18 cellular contexts compared by ENCODE assay signal in the genomic region with DNA sequence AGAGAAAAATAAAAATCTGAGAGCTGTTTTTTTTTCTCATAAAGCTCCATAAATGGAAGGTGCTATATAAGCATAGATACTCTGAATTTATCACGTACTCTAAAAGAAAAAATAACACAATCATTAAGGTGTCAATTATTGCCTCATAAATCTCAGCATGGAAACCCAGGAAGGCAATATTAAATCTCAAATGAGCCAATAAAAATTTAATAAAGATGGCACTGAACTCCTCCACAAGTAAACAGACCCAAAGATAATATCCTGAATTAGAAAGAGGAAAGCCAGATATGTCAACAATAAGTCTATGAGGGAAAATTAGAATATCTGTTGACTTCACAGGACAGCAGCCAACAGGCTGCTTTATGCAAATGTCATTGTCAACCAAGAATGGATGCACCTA.
DNase-seq lines count a peak whose midpoint lies in the region; ATAC-seq and TF ChIP-seq lines count a peak whose summit lies in the region.
"Had no signal": no experiment of that assay in that cellular context is flagged by ENCODE, and none has a peak within 500 bp of the region (broad histone marks: within the 10 kb centered on the region; RNA-seq: fewer than 3 reads in every experiment).

No MANE protein-coding gene starts in this region.

- H3K36me3 Mint-ChIP-seq in activated T-cell treated with anti-CD3 and anti-CD28 coated beads, Interleukin-2, amount 50 U/mL, for 72 hours (ENCODE audit: insufficient read depth in 2 of 2): peaks cover 25 to 51% of the 10 kb centered on the region in 2 donors
- H3K36me3 Mint-ChIP-seq in activated T-helper 1 cell treated with anti-CD3 and anti-CD28 coated beads, Interleukin-12 subunit alpha, Interleukin-12 subunit beta, Interleukin-2, Interleukin-4 antibody, amounts not matched to agents 30 ng/mL and 10 ng/mL and 1 ng/mL, durations not matched to agents 14 hours and 24 hours and 36 hours (ENCODE audit: low read depth): peaks cover 70% of the 10 kb centered on the region
- H3K36me3 Mint-ChIP-seq in nephron (ENCODE audit: low read depth): peaks cover 55% of the 10 kb centered on the region

- no peaks in the 10 kb centered on the region for H3K9me3 Mint-ChIP-seq in activated T-cell treated with anti-CD3 and anti-CD28 coated beads, Interleukin-2, amount 50 U/mL, for 72 hours
- H3K9me3 Mint-ChIP-seq in activated T-helper 1 cell treated with anti-CD3 and anti-CD28 coated beads, Interleukin-12 subunit alpha, Interleukin-12 subunit beta, Interleukin-2, Interleukin-4 antibody, amounts not matched to agents 30 ng/mL and 10 ng/mL and 1 ng/mL, durations not matched to agents 14 hours and 24 hours and 36 hours: no peaks in the 10 kb centered on the region
- no peaks in the 10 kb centered on the region for H3K9me3 Mint-ChIP-seq in nephron

- H3K4me3 ChIP-seq in MM.1S (ENCODE audit: low read length) (no peak overlapping the region), ovary (no peak overlapping the region)
- H3K4me3 ChIP-seq: coronary artery, MG63, SK-N-MC, thoracic aorta had no signal

- H3K4me3 Mint-ChIP-seq in activated T-cell treated with anti-CD3 and anti-CD28 coated beads, Interleukin-2, amount 50 U/mL, for 72 hours: peak overlapping the region; percentile 45 to 75
- H3K4me3 Mint-ChIP-seq in activated T-helper 1 cell treated with anti-CD3 and anti-CD28 coated beads, Interleukin-12 subunit alpha, Interleukin-12 subunit beta, Interleukin-2, Interleukin-4 antibody, amounts not matched to agents 30 ng/mL and 10 ng/mL and 1 ng/mL, durations not matched to agents 14 hours and 24 hours and 36 hours: no peak overlapping the region
- no peak overlapping the region for H3K4me3 Mint-ChIP-seq in nephron

- DNase-seq in activated T-cell treated with anti-CD3 and anti-CD28 coated beads, Interleukin-2, amount 50 U/mL, for 72 hours: no peak
- no peak for DNase-seq in activated T-cell treated with anti-CD3 and anti-CD28 coated beads, Interleukin-2, amount 50 U/mL, for 1 hour
- DNase-seq in MM.1S (no peak), substantia nigra (lab: John Stamatoyannopoulos, UW) (no peak), ovary (no peak)
- no peak for DNase-seq in activated T-helper 1 cell treated with anti-CD3 and anti-CD28 coated beads, Interleukin-12 subunit alpha, Interleukin-12 subunit beta, Interleukin-2, Interleukin-4 antibody, amounts not matched to agents 30 ng/mL and 10 ng/mL and 1 ng/mL, durations not matched to agents 14 hours and 24 hours and 36 hours (ENCODE audit: low spot score)
- DNase-seq: activated CD4-positive, alpha-beta T cell treated with anti-CD3 and anti-CD28 coated beads, Interleukin-2, amount 50 U/mL, for 1 hour; foreskin keratinocyte; MG63; NCI-H510A; stimulated activated CD4-positive, alpha-beta T cell treated with anti-CD3 and anti-CD28 coated beads, Interleukin-4, amount 100 ng/mL, for 1 hour had no signal

- H3K4me1 ChIP-seq in MM.1S (ENCODE audit: low read length) (peaks cover 38% of the 10 kb centered on the region), ovary (ENCODE audit: insufficient read depth) (no peaks in the 10 kb centered on the region)

- H3K4me2 ChIP-seq in MM.1S (ENCODE audit: low read depth, low read length): peak overlapping the region; percentile 52

- H3F3A ChIP-seq in MM.1S (ENCODE audit: insufficient read depth, low read length): peaks cover 21% of the 10 kb centered on the region

- peak overlapping the region; percentile 53 for H3K9ac ChIP-seq in MM.1S (ENCODE audit: low read length)
- H3K9ac ChIP-seq: parathyroid adenoma had no signal

- WGBS in ovary, 3 donors: 88 to 96% (median 90%) methylated on average over 1 of the region's 1 CpG

- intact Hi-C loops in activated T-helper 1 cell treated with anti-CD3 and anti-CD28 coated beads, Interleukin-12 subunit alpha, Interleukin-12 subunit beta, Interleukin-2, Interleukin-4 antibody, amounts not matched to agents 30 ng/mL and 10 ng/mL and 1 ng/mL, durations not matched to agents 14 hours and 24 hours and 36 hours (cut with micrococcal nuclease): loop anchor here (1.0 to 2.0 kb wide), 12 partner anchors 18 to 149 kb away; no protein-coding TSS in a partner anchor
- intact Hi-C loops in ovary (cut with DNase I): no loop called here

- H3K27me3 Mint-ChIP-seq in activated T-cell treated with anti-CD3 and anti-CD28 coated beads, Interleukin-2, amount 50 U/mL, for 72 hours (ENCODE audit: low read depth): no peaks in the 10 kb centered on the region
- H3K27me3 Mint-ChIP-seq in activated T-helper 1 cell treated with anti-CD3 and anti-CD28 coated beads, Interleukin-12 subunit alpha, Interleukin-12 subunit beta, Interleukin-2, Interleukin-4 antibody, amounts not matched to agents 30 ng/mL and 10 ng/mL and 1 ng/mL, durations not matched to agents 14 hours and 24 hours and 36 hours (ENCODE audit: insufficient read depth): no peaks in the 10 kb centered on the region
- no peaks in the 10 kb centered on the region for H3K27me3 Mint-ChIP-seq in nephron (ENCODE audit: low read depth)

- peaks cover 93% of the 10 kb centered on the region for H3K79me2 ChIP-seq in MM.1S (ENCODE audit: low read length)

- H3K27me3 ChIP-seq in MM.1S (replicated peaks; ENCODE audit: insufficient read depth, low read length) (no peaks in the 10 kb centered on the region), ovary (no peaks in the 10 kb centered on the region)
- H3K27me3 ChIP-seq: foreskin keratinocyte, MG63 had no signal

- no peak for ATAC-seq in activated T-cell treated with anti-CD3 and anti-CD28 coated beads, Interleukin-2, amount 50 U/mL, for 72 hours (replicated peaks in 1 of 2)
- ATAC-seq in GM18517 (IDR thresholded peaks at IDR 0.05; ENCODE audit: unreplicated experiment): no peak
- ATAC-seq: foreskin keratinocyte, Panc1 had no signal

- H3K9me3 ChIP-seq in MM.1S (replicated peaks; ENCODE audit: insufficient read depth, low read length): no peaks in the 10 kb centered on the region
- H3K9me3 ChIP-seq in ovary: no peaks in the 10 kb centered on the region
- H3K9me3 ChIP-seq: MG63, thoracic aorta had no signal

- peak overlapping the region; percentile 94 for H3K27ac Mint-ChIP-seq in activated T-cell treated with anti-CD3 and anti-CD28 coated beads, Interleukin-2, amount 50 U/mL, for 72 hours
- H3K27ac Mint-ChIP-seq in activated T-helper 1 cell treated with anti-CD3 and anti-CD28 coated beads, Interleukin-12 subunit alpha, Interleukin-12 subunit beta, Interleukin-2, Interleukin-4 antibody, amounts not matched to agents 30 ng/mL and 10 ng/mL and 1 ng/mL, durations not matched to agents 14 hours and 24 hours and 36 hours: peak overlapping the region; percentile 85
- H3K27ac Mint-ChIP-seq in nephron: peak overlapping the region in 2 of 3 experiments; percentile 22 to 30

- peaks cover 10% of the 10 kb centered on the region; the same call in 1 of the 2 replicates for H3K36me3 ChIP-seq in MM.1S (replicated peaks; ENCODE audit: insufficient read depth, low read length)
- H3K36me3 ChIP-seq in ovary: no peaks in the 10 kb centered on the region
- H3K36me3 ChIP-seq: thoracic aorta had no signal

- TF ChIP-seq EP300 in ovary (IDR thresholded peaks at IDR 0.05): no peak

- no peaks in the 10 kb centered on the region for H4K20me1 ChIP-seq in MM.1S (ENCODE audit: insufficient read depth, low read length)

- no peaks in the 10 kb centered on the region for H3K9me2 ChIP-seq in MM.1S (replicated peaks; ENCODE audit: insufficient read depth, low read length)

- TF ChIP-seq CTCF in MM.1S (IDR thresholded peaks at IDR 0.05; ENCODE audit: low read length): no peak
- no peak for TF ChIP-seq CTCF in nephron (IDR thresholded peaks at IDR 0.05; ENCODE audit: unreplicated experiment in 3 of 3)
- no peak for TF ChIP-seq CTCF in ovary (IDR thresholded peaks at IDR 0.05)

- no peak overlapping the region for H2AFZ ChIP-seq in MM.1S (ENCODE audit: low read length)
- H2AFZ ChIP-seq: parathyroid adenoma had no signal

- peaks cover 80% of the 10 kb centered on the region for H3K4me1 Mint-ChIP-seq in activated T-cell treated with anti-CD3 and anti-CD28 coated beads, Interleukin-2, amount 50 U/mL, for 72 hours (ENCODE audit: low read depth)
- peaks cover 79% of the 10 kb centered on the region for H3K4me1 Mint-ChIP-seq in activated T-helper 1 cell treated with anti-CD3 and anti-CD28 coated beads, Interleukin-12 subunit alpha, Interleukin-12 subunit beta, Interleukin-2, Interleukin-4 antibody, amounts not matched to agents 30 ng/mL and 10 ng/mL and 1 ng/mL, durations not matched to agents 14 hours and 24 hours and 36 hours (ENCODE audit: low read depth)
- peaks cover 43% of the 10 kb centered on the region for H3K4me1 Mint-ChIP-seq in nephron

- no peak for TF ChIP-seq POLR2A in ovary (IDR thresholded peaks at IDR 0.05)

- H3K27ac ChIP-seq in MM.1S (ENCODE audit: low read length) (peak overlapping the region; percentile 82), substantia nigra (ENCODE audit: low read depth, low read length, poor library complexity, severe bottlenecking) (no peak overlapping the region), ovary (no peak overlapping the region)
- H3K27ac ChIP-seq: coronary artery, foreskin keratinocyte, parathyroid adenoma, SK-N-MC, thoracic aorta had no signal

Comparison
In these comparisons a context has a peak if more than half of its experiments do, and no peak if none do; other contexts are left out.
1. H3K27ac Mint-ChIP-seq: peak in every context shown above with its lines; median percentile 94 in activated T-cell treated with anti-CD3 and anti-CD28 coated beads, Interleukin-2, amount 50 U/mL, for 72 hours; 85 in activated T-helper 1 cell treated with anti-CD3 and anti-CD28 coated beads, Interleukin-12 subunit alpha, Interleukin-12 subunit beta, Interleukin-2, Interleukin-4 antibody, amounts not matched to agents 30 ng/mL and 10 ng/mL and 1 ng/mL, durations not matched to agents 14 hours and 24 hours and 36 hours; 26 in nephron.
2. H3K4me3 Mint-ChIP-seq: peak in activated T-cell treated with anti-CD3 and anti-CD28 coated beads, Interleukin-2, amount 50 U/mL, for 72 hours (2 of 2); none in activated T-helper 1 cell treated with anti-CD3 and anti-CD28 coated beads, Interleukin-12 subunit alpha, Interleukin-12 subunit beta, Interleukin-2, Interleukin-4 antibody, amounts not matched to agents 30 ng/mL and 10 ng/mL and 1 ng/mL, durations not matched to agents 14 hours and 24 hours and 36 hours (single experiment) and nephron (0 of 3).